ENCODE assay signal across 9 cellular contexts in the genomic region with DNA sequence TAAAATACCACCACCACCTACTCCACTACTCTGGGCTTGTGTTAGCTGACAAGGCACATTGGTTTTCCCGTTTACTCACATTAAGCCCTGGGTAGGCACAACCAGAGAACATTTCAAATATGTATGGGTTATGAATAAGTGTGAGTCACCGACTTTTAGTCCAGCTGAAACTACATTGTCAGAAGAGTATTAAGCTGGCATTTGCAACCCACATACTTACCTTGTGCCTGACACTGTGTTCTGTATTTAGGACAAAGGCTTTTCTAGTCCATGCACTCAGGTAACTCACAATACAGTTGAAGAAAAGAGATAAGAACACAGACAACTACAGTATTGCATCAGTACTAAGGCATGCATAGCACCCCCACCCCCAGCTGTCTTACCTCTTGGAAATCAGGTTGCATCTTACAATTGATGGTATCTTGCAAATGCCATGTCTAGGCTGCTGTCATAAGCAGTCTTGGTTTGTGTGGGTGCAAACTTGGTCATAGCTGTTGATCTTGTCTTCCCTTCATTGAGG. TPM values are rescaled to one million over a fixed set of nuclear protein-coding genes. Genes with fewer than 3 reads are reported as not detected.
DNase-seq lines count a peak whose midpoint lies in the region; ATAC-seq and TF ChIP-seq lines count a peak whose summit lies in the region.
"Had no signal": no experiment of that assay in that cellular context is flagged by ENCODE, and none has a peak within 500 bp of the region (broad histone marks: within the 10 kb centered on the region; RNA-seq: fewer than 3 reads in every experiment).

No MANE protein-coding gene starts in this region.

- H3K4me3 Mint-ChIP-seq in activated T-cell treated with anti-CD3 and anti-CD28 coated beads, Interleukin-2, amount 50 U/mL, for 72 hours, result peak overlapping the region; percentile 66 to 69
- H3K4me3 Mint-ChIP-seq in Caco-2 (ENCODE audit: unreplicated experiment), result no peak overlapping the region

- H3K4me1 ChIP-seq in Caco-2, result no peaks in the 10 kb centered on the region

- H3K9me3 ChIP-seq in Caco-2, result no peaks in the 10 kb centered on the region; the same call in 1 of the 2 replicates

- H3K27me3 Mint-ChIP-seq in activated T-cell treated with anti-CD3 and anti-CD28 coated beads, Interleukin-2, amount 50 U/mL, for 72 hours (ENCODE audit: low read depth), result peaks cover 13% of the 10 kb centered on the region
- H3K27me3 Mint-ChIP-seq in Caco-2 (ENCODE audit: insufficient read depth, unreplicated experiment), result peaks cover 9% of the 10 kb centered on the region

- no TSS peak for BruUV-seq in Caco-2 (replicated peaks; lab: Mats Ljungman, UMichigan)

- POLR2A ChIA-PET in Caco-2 (lab: Charles Lee), result no interaction called here

- no peaks in the 10 kb centered on the region for H3K27me3 ChIP-seq in Caco-2 (replicated peaks; ENCODE audit: control insufficient read depth, insufficient read depth, low read length)
- H3K27me3 ChIP-seq: hepatocyte had no signal

- H3K36me3 ChIP-seq in Caco-2 (ENCODE audit: control insufficient read depth, insufficient read depth, low read length), result no peaks in the 10 kb centered on the region

- peak; percentile 84 to 87 for ATAC-seq in activated CD4-positive, CD25-positive, alpha-beta regulatory T cell treated with anti-CD3 and anti-CD28 coated beads, Interleukin-2, amount 50 U/mL, for 24 hours
- peak; percentile 89 to 93 for ATAC-seq in activated T-cell treated with anti-CD3 and anti-CD28 coated beads, Interleukin-2, amount 50 U/mL, for 72 hours (replicated peaks in 1 of 2)
- ATAC-seq in GM18870 (IDR thresholded peaks at IDR 0.05; ENCODE audit: unreplicated experiment) (no peak), GM18502 (IDR thresholded peaks at IDR 0.05; ENCODE audit: poor library complexity, unreplicated experiment) (no peak)

- no peak for TF ChIP-seq CTCF in Caco-2 (IDR thresholded peaks at IDR 0.05; ENCODE audit: insufficient read depth in 1 of 2, low read depth in 1 of 2, low read length in 1 of 2, severe bottlenecking in 1 of 2, unreplicated experiment in 1 of 2)

- peak overlapping the region; percentile 54 for H3K27ac Mint-ChIP-seq in activated T-cell treated with anti-CD3 and anti-CD28 coated beads, Interleukin-2, amount 50 U/mL, for 72 hours
- no peak overlapping the region for H3K27ac Mint-ChIP-seq in Caco-2 (ENCODE audit: unreplicated experiment)

- CTCF ChIA-PET in Caco-2 (lab: Charles Lee), result no interaction called here

- intact Hi-C loops in Caco-2 (cut with micrococcal nuclease; ENCODE audit: unreplicated experiment), result loop anchor here (2.0 to 10.0 kb wide), 3 partner anchors 83 to 689 kb away; no protein-coding TSS in a partner anchor

- H3K36me3 Mint-ChIP-seq in activated T-cell treated with anti-CD3 and anti-CD28 coated beads, Interleukin-2, amount 50 U/mL, for 72 hours (ENCODE audit: insufficient read depth in 2 of 2), result peaks cover 2 to 16% of the 10 kb centered on the region in 2 donors
- H3K36me3 Mint-ChIP-seq in Caco-2 (ENCODE audit: insufficient read depth, unreplicated experiment), result no peaks in the 10 kb centered on the region

- H3K9me3 Mint-ChIP-seq in activated T-cell treated with anti-CD3 and anti-CD28 coated beads, Interleukin-2, amount 50 U/mL, for 72 hours, result peaks cover 0 to 3% of the 10 kb centered on the region in 2 donors
- H3K9me3 Mint-ChIP-seq in Caco-2 (ENCODE audit: unreplicated experiment), result peaks cover 8% of the 10 kb centered on the region

- H3K4me1 Mint-ChIP-seq in activated T-cell treated with anti-CD3 and anti-CD28 coated beads, Interleukin-2, amount 50 U/mL, for 72 hours (ENCODE audit: low read depth), result peaks cover 60% of the 10 kb centered on the region
- H3K4me1 Mint-ChIP-seq in Caco-2 (ENCODE audit: low read depth, unreplicated experiment), result no peaks in the 10 kb centered on the region

- H3K4me3 ChIP-seq in Caco-2 (ENCODE audit: low read depth, low read length), result no peak overlapping the region
- H3K4me3 ChIP-seq: hepatocyte had no signal

- DNase-seq in activated CD4-positive, CD25-positive, alpha-beta regulatory T cell treated with anti-CD3 and anti-CD28 coated beads, Interleukin-2, amount 50 U/mL, for 72 hours, result no peak
- DNase-seq in activated T-cell treated with anti-CD3 and anti-CD28 coated beads, Interleukin-2, amount 50 U/mL, for 72 hours, result peak; percentile 61 to 75
- DNase-seq in hepatic stellate cell (ENCODE audit: low spot score) (peak; percentile 10), Caco-2 (no peak)
- peak; percentile 18 for DNase-seq in stimulated activated CD8-positive, alpha-beta memory T cell treated with anti-CD3 and anti-CD28 coated beads, Interleukin-7, amount 100 ng/mL, for 24 hours (ENCODE audit: low read depth)

RNA-seq across cellular contexts. Expression of a gene that starts 40.3 kb away (rescaled TPM):
- 10 to 100 TPM; 48.7 to 62.8 TPM for total RNA-seq in activated T-cell treated with anti-CD3 and anti-CD28 coated beads, Interleukin-2, amount 50 U/mL, for 72 hours
- 10.4 and 11.3 TPM in 2 replicates for total RNA-seq in Caco-2 (2022)

Comparison
In these comparisons a context has a peak if more than half of its experiments do, and no peak if none do; other contexts are left out.
1. ATAC-seq: peak in activated CD4-positive, CD25-positive, alpha-beta regulatory T cell treated with anti-CD3 and anti-CD28 coated beads, Interleukin-2, amount 50 U/mL, for 24 hours (2 of 2) and activated T-cell treated with anti-CD3 and anti-CD28 coated beads, Interleukin-2, amount 50 U/mL, for 72 hours (2 of 2); none in GM18870 (single experiment) and GM18502 (single experiment).
2. DNase-seq: peak in activated T-cell treated with anti-CD3 and anti-CD28 coated beads, Interleukin-2, amount 50 U/mL, for 72 hours (2 of 2), hepatic stellate cell (single experiment) and stimulated activated CD8-positive, alpha-beta memory T cell treated with anti-CD3 and anti-CD28 coated beads, Interleukin-7, amount 100 ng/mL, for 24 hours (single experiment); none in activated CD4-positive, CD25-positive, alpha-beta regulatory T cell treated with anti-CD3 and anti-CD28 coated beads, Interleukin-2, amount 50 U/mL, for 72 hours (single experiment) and Caco-2 (0 of 2).